In genomic region chr14:24298892-24299254, GRCh38 we compare ENCODE assay signal across 8 cellular contexts. TPM values are rescaled to one million over a fixed set of nuclear protein-coding genes. Genes with fewer than 3 reads are reported as not detected.
DNase-seq lines count a peak whose midpoint lies in the region; ATAC-seq and TF ChIP-seq lines count a peak whose summit lies in the region.

No MANE protein-coding gene starts in this region.

- DNase-seq in SHP77 (lab: John Stamatoyannopoulos, UW) (peak; percentile 9 to 31), SHP77 treated with DMSO at 0.1 percent for 48 hours (lab: John Stamatoyannopoulos, UW) (no peak), LoVo (ENCODE audit: low spot score) (peak; percentile 57), brain microvascular endothelial cell (peak; percentile 52), left lung (peak in 1 of 2 donors; percentile 63), thyroid gland (no peak)

- H3K27ac ChIP-seq in brain microvascular endothelial cell = peak overlapping the region; percentile 60
- H3K27ac ChIP-seq in left lung = peak overlapping the region; percentile 73 to 82
- peak overlapping the region in 1 of 3 donors; percentile 31 for H3K27ac ChIP-seq in thyroid gland

- H3K9me3 ChIP-seq in left lung = no peaks in the 10 kb centered on the region
- H3K9me3 ChIP-seq in thyroid gland = no peaks in the 10 kb centered on the region

- in situ Hi-C loops in brain microvascular endothelial cell (cut with HindIII; ENCODE audit: low pct_ligation_motif_present, low sequenced_read_pairs) = loop anchor here (10.0 kb wide), 1 partner anchor 54 kb away; the partner anchor contains the start of gene TINF2

- TF ChIP-seq POLR2A in thyroid gland (IDR thresholded peaks at IDR 0.05) = no peak

- H3K4me3 ChIP-seq in brain microvascular endothelial cell (ENCODE audit: low read depth, low read length) (peak overlapping the region; percentile 98), left lung (peak overlapping the region; percentile 82 to 91), thyroid gland (replicated peaks in 1 of 3) (peak overlapping the region in 2 of 3 donors; percentile 68 to 71)

- WGBS in thyroid gland, 2 donors = 42 to 53% methylated on average over 7 of the region's 7 CpGs

- peaks cover 14 to 47% of the 10 kb centered on the region in 2 donors for H3K4me1 ChIP-seq in left lung
- peaks cover 15 to 17% of the 10 kb centered on the region in 2 donors for H3K4me1 ChIP-seq in thyroid gland

- no peaks in the 10 kb centered on the region for H3K27me3 ChIP-seq in brain microvascular endothelial cell (replicated peaks)
- no peaks in the 10 kb centered on the region for H3K27me3 ChIP-seq in left lung
- no peaks in the 10 kb centered on the region for H3K27me3 ChIP-seq in thyroid gland

- peaks cover 30% of the 10 kb centered on the region for H3K36me3 ChIP-seq in brain microvascular endothelial cell (replicated peaks)
- H3K36me3 ChIP-seq in left lung = peaks cover 3 to 49% of the 10 kb centered on the region in 2 donors
- peaks cover 18 to 24% of the 10 kb centered on the region in 2 donors for H3K36me3 ChIP-seq in thyroid gland

- no peak for TF ChIP-seq CTCF in brain microvascular endothelial cell (IDR thresholded peaks at IDR 0.05; ENCODE audit: low read depth, low read length, missing control alignments)
- no peak for TF ChIP-seq CTCF in left lung (IDR thresholded peaks at IDR 0.05)
- TF ChIP-seq CTCF in thyroid gland (IDR thresholded peaks at IDR 0.05) = no peak

- intact Hi-C loops in left lung (cut with DNase I) = loop anchor here in 1 of 2 donors (5.0 kb wide), 1 partner anchor 57 kb away; the partner anchor contains the start of gene TINF2
- intact Hi-C loops in thyroid gland (cut with DNase I) = no loop called here

- ATAC-seq in left lung (peak; percentile 40), GM18520 (IDR thresholded peaks at IDR 0.05; ENCODE audit: unreplicated experiment) (no peak), HG02763 (IDR thresholded peaks at IDR 0.05; ENCODE audit: unreplicated experiment) (no peak)

RNA-seq across cellular contexts. Expression of gene DHRS1, which starts 0.7 kb away (rescaled TPM):
- total RNA-seq in left lung (10 to 100 TPM; 24.9 to 50.2 TPM), thyroid gland (10 to 100 TPM; 35.2 to 59.3 (median 38.3) TPM)

RNA-seq across cellular contexts. Expression of gene NOP9, which starts 0.8 kb away (rescaled TPM):
- total RNA-seq in left lung (10 to 100 TPM; 22.4 to 24.8 TPM), thyroid gland (10 to 100 TPM; 16.4 to 22.3 (median 20.7) TPM)

RNA-seq across cellular contexts. Expression of gene CIDEB, which starts 8.9 kb away (rescaled TPM):
- total RNA-seq in left lung (10 to 100 TPM in 1 of 2 donors, 1 to 10 TPM in 1; 9.2 to 22.7 TPM), thyroid gland (10 to 100 TPM in 1 of 4 donors, 1 to 10 TPM in 3; 4.6 to 13.0 (median 9.5) TPM)

RNA-seq across cellular contexts. Expression of gene LTB4R2, which starts 11.1 kb away (rescaled TPM):
- total RNA-seq in left lung = 1 to 10 TPM; 4.5 to 6.3 TPM
- total RNA-seq in thyroid gland = 10 to 100 TPM in 2 of 4 donors, 1 to 10 TPM in 2; 6.8 to 18.5 (median 10.9) TPM

RNA-seq across cellular contexts. Expression of gene LTB4R, which starts 12.4 kb away (rescaled TPM):
- total RNA-seq in left lung (10 to 100 TPM in 1 of 2 donors, 1 to 10 TPM in 1; 5.9 to 26.1 TPM), thyroid gland (1 to 10 TPM; 4.2 to 7.4 (median 4.3) TPM)

Comparison
In these comparisons a context has a peak if more than half of its experiments do, and no peak if none do; other contexts are left out.
1. DNase-seq: peak in SHP77 (2 of 2), LoVo (single experiment) and brain microvascular endothelial cell (single experiment); none in SHP77 treated with DMSO at 0.1 percent for 48 hours (single experiment) and thyroid gland (0 of 2).
2. Peak in every context shown above with its lines, with median percentiles within 50 percentile points of each other: H3K4me3 ChIP-seq.